17 cellular contexts compared by ENCODE assay signal in genomic region chr18:11432360-11432811, GRCh38.
A peak's percentile ranks its signal among the peaks of the same experiment; 100 is the strongest.
DNase-seq lines count a peak whose midpoint lies in the region; ATAC-seq and TF ChIP-seq lines count a peak whose summit lies in the region.
"Had no signal": no experiment of that assay in that cellular context is flagged by ENCODE, and none has a peak within 500 bp of the region (broad histone marks: within the 10 kb centered on the region; RNA-seq: fewer than 3 reads in every experiment).

No MANE protein-coding gene starts in this region.

- H3K36me3 ChIP-seq in left ventricle myocardium inferior = no peaks in the 10 kb centered on the region
- no peaks in the 10 kb centered on the region for H3K36me3 ChIP-seq in upper lobe of right lung
- H3K36me3 ChIP-seq: BLaER1 had no signal

- DNase-seq in right cardiac atrium (peak in 2 of 3 donors; percentile 24 to 54), left ventricle myocardium inferior (no peak), posterior vena cava (ENCODE audit: low spot score) (peak; percentile 76), upper lobe of right lung (no peak), T-helper 9 cell (no peak)
- no peak for DNase-seq in stimulated activated CD4-positive, alpha-beta T cell treated with anti-CD3 and anti-CD28 coated beads, Interleukin-15, amount 100 ng/mL, for 24 hours
- DNase-seq: Caco-2; CD4-positive, CD25-positive, alpha-beta regulatory T cell; CD8-positive, alpha-beta T cell; DMS153; DND-41; GOT3; H7; HCEC 1CT had no signal

- WGBS in right cardiac atrium = 93% methylated on average over 36 of the region's 36 CpGs

- no peak for ATAC-seq in right cardiac atrium
- peak; percentile 13 for ATAC-seq in upper lobe of right lung
- ATAC-seq: CD8-positive, alpha-beta T cell had no signal

- H3K27ac ChIP-seq in right cardiac atrium (ENCODE audit: low read length) = no peak overlapping the region
- H3K27ac ChIP-seq in left ventricle myocardium inferior (replicated peaks) = no peak overlapping the region
- no peak overlapping the region for H3K27ac ChIP-seq in upper lobe of right lung
- H3K27ac ChIP-seq: 22Rv1, BLaER1, C4-2B had no signal

- intact Hi-C loops in right cardiac atrium (cut with DNase I) = no loop called here
- intact Hi-C loops in left ventricle myocardium inferior (cut with micrococcal nuclease) = no loop called here
- intact Hi-C loops in posterior vena cava (cut with DNase I) = no loop called here
- intact Hi-C loops in upper lobe of right lung (cut with DNase I) = no loop called here

- H3K9me3 ChIP-seq in right cardiac atrium (ENCODE audit: control insufficient read depth, low read length) (no peaks in the 10 kb centered on the region), left ventricle myocardium inferior (replicated peaks) (peaks cover 9% of the 10 kb centered on the region), upper lobe of right lung (no peaks in the 10 kb centered on the region)
- H3K9me3 ChIP-seq: Caco-2 had no signal

- H3K27me3 ChIP-seq in right cardiac atrium (ENCODE audit: control insufficient read depth, insufficient read depth) (no peaks in the 10 kb centered on the region), left ventricle myocardium inferior (ENCODE audit: low read depth) (peaks cover 25% of the 10 kb centered on the region), upper lobe of right lung (no peaks in the 10 kb centered on the region)
- H3K27me3 ChIP-seq: BLaER1 had no signal

- H3K4me1 ChIP-seq in right cardiac atrium (ENCODE audit: control insufficient read depth, insufficient read depth, low read length) (no peaks in the 10 kb centered on the region), left ventricle myocardium inferior (no peaks in the 10 kb centered on the region), upper lobe of right lung (no peaks in the 10 kb centered on the region)
- H3K4me1 ChIP-seq: BLaER1, Caco-2 had no signal

- TF ChIP-seq CTCF in left ventricle myocardium inferior (IDR thresholded peaks at IDR 0.05; ENCODE audit: borderline replicate concordance) = no peak
- TF ChIP-seq CTCF in upper lobe of right lung (IDR thresholded peaks at IDR 0.05) = no peak

- no peak overlapping the region for H3K4me3 ChIP-seq in right cardiac atrium (ENCODE audit: low read length)
- no peak overlapping the region for H3K4me3 ChIP-seq in left ventricle myocardium inferior
- no peak overlapping the region for H3K4me3 ChIP-seq in upper lobe of right lung
- H3K4me3 ChIP-seq: BLaER1 had no signal

Comparison
In these comparisons a context has a peak if more than half of its experiments do, and no peak if none do; other contexts are left out.
1. DNase-seq: peak in right cardiac atrium (2 of 3) and posterior vena cava (single experiment); none in left ventricle myocardium inferior (single experiment), upper lobe of right lung (single experiment), stimulated activated CD4-positive, alpha-beta T cell treated with anti-CD3 and anti-CD28 coated beads, Interleukin-15, amount 100 ng/mL, for 24 hours (single experiment) and T-helper 9 cell (single experiment).